Comparison of ENCODE assay signal across 22 cellular contexts in the genomic region with DNA sequence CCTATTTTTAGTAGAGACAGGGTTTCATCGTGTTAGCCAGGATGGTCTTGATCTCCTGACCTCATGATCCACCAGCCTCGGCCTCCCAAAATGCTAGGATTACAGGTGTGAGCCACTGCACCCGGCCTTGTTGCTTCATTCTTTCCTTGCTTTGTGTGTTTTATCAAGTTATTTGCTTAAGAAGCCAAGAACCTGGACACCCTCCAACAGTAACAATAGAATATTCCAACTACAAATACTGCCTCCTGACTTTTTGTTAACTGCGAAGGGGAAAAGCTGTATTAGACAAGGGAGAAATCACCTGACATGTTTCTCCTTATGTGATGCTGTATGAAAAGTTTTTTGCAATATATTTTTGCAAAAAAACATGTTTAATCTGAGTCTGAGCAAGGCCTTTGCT.
"Had no signal": no experiment of that assay in that cellular context is flagged by ENCODE, and none has a peak within 500 bp of the region (broad histone marks: within the 10 kb centered on the region; RNA-seq: fewer than 3 reads in every experiment).

No MANE protein-coding gene starts in this region.

- H3K36me3 Mint-ChIP-seq: activated CD8-positive, alpha-beta memory T cell treated with anti-CD3 and anti-CD28 coated beads, Interleukin-2, amount 10 ng/mL, durations not matched to agents 7 days and 5 days; naive B cell had no signal

- H3K27ac Mint-ChIP-seq: activated CD4-positive, alpha-beta T cell treated with anti-CD3 and anti-CD28 coated beads, Interleukin-2, amount 10 ng/mL, durations not matched to agents 7 days and 5 days; activated CD8-positive, alpha-beta memory T cell treated with anti-CD3 and anti-CD28 coated beads, Interleukin-2, amount 10 ng/mL, durations not matched to agents 7 days and 5 days; activated CD8-positive, alpha-beta T cell treated with anti-CD3 and anti-CD28 coated beads for 36 hours; activated naive CD8-positive, alpha-beta T cell treated with anti-CD3 and anti-CD28 coated beads, Interleukin-2, amount 50 U/mL, for 24 hours; naive B cell had no signal

- H3K9me3 Mint-ChIP-seq: activated CD4-positive, alpha-beta T cell treated with anti-CD3 and anti-CD28 coated beads, Interleukin-2, amount 10 ng/mL, durations not matched to agents 7 days and 5 days; activated CD8-positive, alpha-beta T cell treated with anti-CD3 and anti-CD28 coated beads for 36 hours; activated naive CD8-positive, alpha-beta T cell treated with anti-CD3 and anti-CD28 coated beads, Interleukin-2, amount 50 U/mL, for 24 hours; neural crest cell had no signal

- H3K4me1 ChIP-seq: foreskin keratinocyte, upper lobe of right lung had no signal

- H3K36me3 ChIP-seq: lower lobe of right lung, spleen, upper lobe of right lung had no signal

- H3K9me3 ChIP-seq: lower lobe of right lung, spleen, upper lobe of right lung had no signal

- H3K4me3 ChIP-seq: coronary artery, lower lobe of right lung, spleen, upper lobe of right lung had no signal

- H3K4me1 Mint-ChIP-seq: activated CD4-positive, alpha-beta T cell treated with anti-CD3 and anti-CD28 coated beads, Interleukin-2, amount 10 ng/mL, durations not matched to agents 7 days and 5 days; activated CD8-positive, alpha-beta memory T cell treated with anti-CD3 and anti-CD28 coated beads, Interleukin-2, amount 10 ng/mL, durations not matched to agents 7 days and 5 days; activated naive CD8-positive, alpha-beta T cell treated with anti-CD3 and anti-CD28 coated beads, Interleukin-2, amount 50 U/mL, for 24 hours had no signal

- H3K4me3 Mint-ChIP-seq: activated CD4-positive, alpha-beta T cell treated with anti-CD3 and anti-CD28 coated beads, Interleukin-2, amount 10 ng/mL, durations not matched to agents 7 days and 5 days; activated CD8-positive, alpha-beta memory T cell treated with anti-CD3 and anti-CD28 coated beads, Interleukin-2, amount 10 ng/mL, durations not matched to agents 7 days and 5 days; activated CD8-positive, alpha-beta T cell treated with anti-CD3 and anti-CD28 coated beads for 36 hours; activated naive CD8-positive, alpha-beta T cell treated with anti-CD3 and anti-CD28 coated beads, Interleukin-2, amount 50 U/mL, for 24 hours; naive B cell; neural crest cell had no signal

- H3K27me3 ChIP-seq: foreskin keratinocyte had no signal

- H3K27ac ChIP-seq: coronary artery, foreskin keratinocyte, lower lobe of right lung, spleen, upper lobe of right lung had no signal

- DNase-seq: activated CD4-positive, alpha-beta T cell treated with anti-CD3 and anti-CD28 coated beads, Interleukin-2, amount 10 ng/mL, durations not matched to agents 7 days and 5 days; activated CD8-positive, alpha-beta memory T cell treated with anti-CD3 and anti-CD28 coated beads, Interleukin-2, amount 10 ng/mL, durations not matched to agents 7 days and 5 days; activated CD8-positive, alpha-beta T cell treated with anti-CD3 and anti-CD28 coated beads for 36 hours; activated gamma-delta T cell; activated naive CD4-positive, alpha-beta T cell treated with anti-CD3 and anti-CD28 coated beads, Interleukin-2, amount 50 U/mL, for 16 hours; activated naive CD8-positive, alpha-beta T cell treated with anti-CD3 and anti-CD28 coated beads, Interleukin-2, amount 50 U/mL, for 24 hours; activated T-cell treated with anti-CD3 and anti-CD28 coated beads for 4 hours; aorta; foreskin keratinocyte; kidney; lower lobe of right lung; mesendoderm; naive B cell; occipital lobe; posterior cingulate gyrus; retina; spleen; stimulated activated CD4-positive, alpha-beta T cell treated with anti-CD3 and anti-CD28 coated beads, Interleukin-4, amount 100 ng/mL, for 1 hour; stimulated activated naive CD4-positive, alpha-beta T cell; upper lobe of right lung had no signal
